8 cellular contexts compared by ENCODE assay signal in the genomic region with DNA sequence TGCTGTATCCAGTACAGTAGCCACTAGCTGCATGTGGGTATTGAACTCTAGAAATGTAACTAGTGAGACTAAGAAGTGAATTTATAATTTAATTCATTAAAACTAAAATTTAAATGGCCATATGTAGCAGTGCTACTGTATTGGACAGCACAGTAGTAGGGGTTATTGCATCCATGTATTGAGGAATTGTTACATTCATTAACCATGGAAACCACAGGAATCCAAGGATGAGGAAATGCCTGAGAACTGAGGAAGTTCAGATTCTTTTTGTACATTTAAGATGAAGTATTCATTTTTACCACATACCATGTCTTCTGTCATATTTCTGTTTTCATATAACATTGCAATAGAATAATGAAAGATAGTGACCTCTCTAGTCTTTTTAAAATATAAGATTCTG. TPM values are rescaled to one million over a fixed set of nuclear protein-coding genes. Genes with fewer than 3 reads are reported as not detected.
DNase-seq lines count a peak whose midpoint lies in the region; ATAC-seq and TF ChIP-seq lines count a peak whose summit lies in the region.

No MANE protein-coding gene starts in this region.

- H3K27me3 Mint-ChIP-seq in CD4-positive, alpha-beta memory T cell, result no peaks in the 10 kb centered on the region

- in situ Hi-C loops in astrocyte of the spinal cord (cut with HindIII; ENCODE audit: low sequenced_read_pairs), result no loop called here
- in situ Hi-C loops in gastrocnemius medialis (cut with MboI; ENCODE audit: low sequenced_read_pairs in 4 of 4), result loop anchor here in 3 of 4 donors (5.0 to 10.0 kb wide), 2 partner anchors 93 to 96 kb away; no protein-coding TSS in a partner anchor

- peaks cover 50% of the 10 kb centered on the region for H3K4me1 ChIP-seq in CD4-positive, alpha-beta memory T cell (ENCODE audit: insufficient read depth, low read length)
- H3K4me1 ChIP-seq in mesodermal cell (ENCODE audit: control insufficient read depth, insufficient read depth, low read length, poor library complexity, severe bottlenecking) (no peaks in the 10 kb centered on the region), gastrocnemius medialis (peaks cover 23 to 26% of the 10 kb centered on the region in 2 donors)

- peak overlapping the region in 1 of 2 donors; percentile 97 for H3K4me3 ChIP-seq in CD4-positive, alpha-beta memory T cell (ENCODE audit: low read length in 2 of 2)
- H3K4me3 ChIP-seq in astrocyte of the spinal cord (ENCODE audit: low read depth, low read length) (peak overlapping the region; percentile 97), mesodermal cell (ENCODE audit: extremely low read depth, insufficient read depth, low read length, poor library complexity, severe bottlenecking) (peak overlapping the region; percentile 98), gastrocnemius medialis (no peak overlapping the region)

- DNase-seq in CD4-positive, alpha-beta memory T cell, result no peak
- DNase-seq in astrocyte of the spinal cord (ENCODE audit: low read depth, low spot score), result peak; percentile 79
- DNase-seq in iPS-NIHi7 (ENCODE audit: extremely low spot score), result no peak
- DNase-seq in gastrocnemius medialis, result no peak
- no peak for DNase-seq in NCI-H1436 treated with DMSO at 0.1 percent for 48 hours (lab: John Stamatoyannopoulos, UW)

- no peaks in the 10 kb centered on the region for H3K27me3 ChIP-seq in CD4-positive, alpha-beta memory T cell (ENCODE audit: insufficient read depth, low read length)
- no peaks in the 10 kb centered on the region for H3K27me3 ChIP-seq in gastrocnemius medialis

- no peaks in the 10 kb centered on the region for H3K9me3 Mint-ChIP-seq in CD4-positive, alpha-beta memory T cell

- intact Hi-C loops in CD4-positive, alpha-beta memory T cell (cut with micrococcal nuclease), result loop anchor here (10.0 kb wide), 1 partner anchor 363 kb away; a partner anchor contains a TSS
- intact Hi-C loops in gastrocnemius medialis (cut with DNase I; ENCODE audit: low total_unique reads), result loop anchor here (2.0 to 5.0 kb wide), 2 partner anchors 121 to 221 kb away; a partner anchor contains a TSS

- no peaks in the 10 kb centered on the region for H3K9me3 ChIP-seq in CD4-positive, alpha-beta memory T cell (ENCODE audit: control insufficient read depth in 1 of 2, low read length in 2 of 2)
- H3K9me3 ChIP-seq in KOPT-K1 (ENCODE audit: insufficient read depth, low read length, poor library complexity, severe bottlenecking) (peaks cover 18% of the 10 kb centered on the region), mesodermal cell (ENCODE audit: control insufficient read depth, low read length) (peaks cover 14% of the 10 kb centered on the region), gastrocnemius medialis (no peaks in the 10 kb centered on the region)

- no peak for TF ChIP-seq POLR2A in gastrocnemius medialis (IDR thresholded peaks at IDR 0.05)

- CTCF ChIA-PET in CD4-positive, alpha-beta memory T cell (lab: Charles Lee; ENCODE audit: partially characterized antibody), result interaction anchor here (2.2 to 4.4 kb wide), 2 partner anchors 15 to 19 kb away, joined by 9 to 24 read pairs; no protein-coding TSS in a partner anchor

- no peak for TF ChIP-seq CTCF in astrocyte of the spinal cord (IDR thresholded peaks at IDR 0.05; ENCODE audit: low read depth, low read length)
- no peak for TF ChIP-seq CTCF in gastrocnemius medialis (IDR thresholded peaks at IDR 0.05 in 4 of 5, conservative IDR thresholded peaks at IDR 0.05 in 1 of 5)

- no peak for ATAC-seq in gastrocnemius medialis
- ATAC-seq in HG02981 (IDR thresholded peaks at IDR 0.05; ENCODE audit: unreplicated experiment), result no peak

- peak overlapping the region; percentile 96 for H3K27ac ChIP-seq in CD4-positive, alpha-beta memory T cell (ENCODE audit: low read depth, low read length)
- peak overlapping the region; percentile 98 for H3K27ac ChIP-seq in KOPT-K1 (ENCODE audit: low read depth, low read length, poor library complexity, severe bottlenecking)
- no peak overlapping the region for H3K27ac ChIP-seq in mesodermal cell (ENCODE audit: low read depth, low read length, severe bottlenecking)
- H3K27ac ChIP-seq in gastrocnemius medialis, result no peak overlapping the region

- H3K4me1 Mint-ChIP-seq in CD4-positive, alpha-beta memory T cell, result peaks cover 31 to 77% (median 47%) of the 10 kb centered on the region in 4 donors

- peaks cover 5% of the 10 kb centered on the region for H3K36me3 ChIP-seq in CD4-positive, alpha-beta memory T cell (ENCODE audit: insufficient read depth, low read length)
- H3K36me3 ChIP-seq in KOPT-K1 (ENCODE audit: insufficient read depth, low read length) (peaks cover 53% of the 10 kb centered on the region), mesodermal cell (ENCODE audit: control insufficient read depth, insufficient read depth, low read length) (peaks cover 42% of the 10 kb centered on the region), gastrocnemius medialis (peaks cover 0 to 4% of the 10 kb centered on the region in 2 donors)

- H3K27ac Mint-ChIP-seq in CD4-positive, alpha-beta memory T cell, result peak overlapping the region in 3 of 7 donors; percentile 17 to 95 (median 79)

- H3K4me3 Mint-ChIP-seq in CD4-positive, alpha-beta memory T cell, result peak overlapping the region in 6 of 8 donors; percentile 59 to 99 (median 95)

- POLR2A ChIA-PET in CD4-positive, alpha-beta memory T cell (lab: Charles Lee; ENCODE audit: partially characterized antibody), result interaction anchor here (4.1 to 4.3 kb wide), 2 partner anchors 40 to 120 kb away, joined by 39 to 53 read pairs; a partner anchor contains a TSS

- H3K36me3 Mint-ChIP-seq in CD4-positive, alpha-beta memory T cell, result peaks cover 33 to 47% of the 10 kb centered on the region in 2 donors

RNA-seq across cellular contexts. Expression of a gene that starts 2.6 kb away (rescaled TPM):
- 10 to 100 TPM; 46.5 to 47.4 TPM for total RNA-seq in CD4-positive, alpha-beta memory T cell
- polyA plus RNA-seq in CD4-positive, alpha-beta memory T cell, result 10 to 100 TPM; 68.4 to 74.0 TPM
- 46.1 TPM for polyA plus RNA-seq in mesodermal cell (2013, experiment 1 of 2)
- 51.7 TPM for polyA plus RNA-seq in mesodermal cell (2013, experiment 2 of 2)
- total RNA-seq in gastrocnemius medialis, result 10 to 100 TPM in 1 of 4 donors, 1 to 10 TPM in 3; 5.9 to 11.7 (median 9.5) TPM

Comparison
In these comparisons a context has a peak if more than half of its experiments do, and no peak if none do; other contexts are left out.
1. H3K27ac ChIP-seq: peak in CD4-positive, alpha-beta memory T cell (single experiment) and KOPT-K1 (single experiment); none in mesodermal cell (single experiment) and gastrocnemius medialis (0 of 4).
2. H3K4me3 ChIP-seq: peak in astrocyte of the spinal cord (single experiment) and mesodermal cell (single experiment); none in gastrocnemius medialis (0 of 4).